10 cellular contexts compared by ENCODE assay signal in genomic region chr7:28573751-28574295, GRCh38.
A peak's percentile ranks its signal among the peaks of the same experiment; 100 is the strongest.
DNase-seq lines count a peak whose midpoint lies in the region; ATAC-seq, FAIRE-seq and TF ChIP-seq lines count a peak whose summit lies in the region.
"Had no signal": no experiment of that assay in that cellular context is flagged by ENCODE, and none has a peak within 500 bp of the region (broad histone marks: within the 10 kb centered on the region; RNA-seq: fewer than 3 reads in every experiment).

No MANE protein-coding gene starts in this region.

- H3K27ac ChIP-seq in WERI-Rb-1: no peak overlapping the region

- no peaks in the 10 kb centered on the region for H3K36me3 Mint-ChIP-seq in mesothelial cell of epicardium

- H3K9me3 Mint-ChIP-seq in mesothelial cell of epicardium: peaks cover 5% of the 10 kb centered on the region

- DNase-seq in GM12891 (ENCODE audit: insufficient read length, low spot score) (no peak), NCI-H128 (lab: John Stamatoyannopoulos, UW; ENCODE audit: unreplicated experiment) (peak; percentile 48), mesothelial cell of epicardium (ENCODE audit: low spot score in 2 of 2, unreplicated experiment in 2 of 2) (peak in 1 of 2 experiments; percentile 44), WERI-Rb-1 (no peak)
- DNase-seq in stimulated activated CD4-positive, alpha-beta T cell treated with anti-CD3 and anti-CD28 coated beads, Interleukin-12 subunit alpha, Interleukin-12 subunit beta, amount 100 ng/mL, for 4 hours: no peak
- DNase-seq: central memory CD4-positive, alpha-beta T cell had no signal

- TF ChIP-seq CTCF in mesothelial cell of epicardium (IDR thresholded peaks at IDR 0.05; ENCODE audit: unreplicated experiment): no peak
- TF ChIP-seq CTCF in WERI-Rb-1 (IDR thresholded peaks at IDR 0.05; ENCODE audit: low read depth, low read length): no peak

- peaks cover 36% of the 10 kb centered on the region for H3K4me1 Mint-ChIP-seq in mesothelial cell of epicardium
- H3K4me1 Mint-ChIP-seq: activated T-helper 17 cell treated with anti-CD3 and anti-CD28 coated beads, Interleukin-2, amount 50 U/mL, for 72 hours had no signal

- FAIRE-seq in GM12891 (lab: Jason Lieb, UNC): no peak

- peak; percentile 40; the same call in 2 of the 3 replicates for ATAC-seq in SK-N-SH treated with all-trans-retinoic acid at 6 μM for 48 hours
- no peak for ATAC-seq in GM21447 (IDR thresholded peaks at IDR 0.05; ENCODE audit: unreplicated experiment)
- ATAC-seq in HG03159 (IDR thresholded peaks at IDR 0.05; ENCODE audit: unreplicated experiment): no peak
- ATAC-seq: activated T-helper 17 cell treated with anti-CD3 and anti-CD28 coated beads, Interleukin-2, amount 50 U/mL, for 72 hours had no signal

- no peak overlapping the region for H3K4me3 ChIP-seq in WERI-Rb-1 (ENCODE audit: low read depth, low read length)

- H3K4me3 Mint-ChIP-seq in mesothelial cell of epicardium: no peak overlapping the region
- H3K4me3 Mint-ChIP-seq: activated T-helper 17 cell treated with anti-CD3 and anti-CD28 coated beads, Interleukin-2, amount 50 U/mL, for 72 hours had no signal

- no peaks in the 10 kb centered on the region for H3K9me3 ChIP-seq in WERI-Rb-1 (ENCODE audit: severe bottlenecking)

- H3K36me3 ChIP-seq in WERI-Rb-1: no peaks in the 10 kb centered on the region

- peaks cover 68% of the 10 kb centered on the region for H3K27me3 ChIP-seq in WERI-Rb-1 (ENCODE audit: insufficient read depth, low read depth, severe bottlenecking)

- H3K27ac Mint-ChIP-seq in mesothelial cell of epicardium: peak overlapping the region; percentile 52
- H3K27ac Mint-ChIP-seq: activated T-helper 17 cell treated with anti-CD3 and anti-CD28 coated beads, Interleukin-2, amount 50 U/mL, for 72 hours had no signal

- TF ChIP-seq POLR2A in GM12891 (IDR thresholded peaks at IDR 0.05; ENCODE audit: low read depth, low read length): peak; percentile 23; the same call in 1 of the 2 replicates

- peaks cover 35% of the 10 kb centered on the region for H3K27me3 Mint-ChIP-seq in mesothelial cell of epicardium (ENCODE audit: low read depth)

TF ChIP-seq in GM12891, 5 proteins besides CTCF, POLR2A, EP300 and RAD21:
- TF ChIP-seq TAF1 (IDR thresholded peaks at IDR 0.05; ENCODE audit: low read depth, low read length): no peak
- TF ChIP-seq POLR2AphosphoS5 (IDR thresholded peaks at IDR 0.05; ENCODE audit: low read depth, low read length): no peak
- TF ChIP-seq SPI1 (IDR thresholded peaks at IDR 0.05; ENCODE audit: low read depth, low read length): no peak

TF ChIP-seq in SK-N-SH treated with all-trans-retinoic acid at 6 μM for 48 hours, 23 proteins besides CTCF, POLR2A, EP300 and RAD21:
- TF ChIP-seq TOX (CRISPR knock-in tag; IDR thresholded peaks at IDR 0.05; ENCODE audit: borderline replicate concordance) (no peak), CSDC2 (CRISPR knock-in tag; IDR thresholded peaks at IDR 0.05) (peak; percentile 13; the same call in 1 of the 2 replicates), POU6F1 (CRISPR knock-in tag; IDR thresholded peaks at IDR 0.05; ENCODE audit: borderline replicate concordance, low read depth) (no peak), ZFP3 (CRISPR knock-in tag; IDR thresholded peaks at IDR 0.05) (peak; percentile 62; the same call in 1 of the 2 replicates), GLIS3 (CRISPR knock-in tag; IDR thresholded peaks at IDR 0.05) (peak; percentile 58; the same call in 1 of the 2 replicates), ZNF8 (CRISPR knock-in tag; IDR thresholded peaks at IDR 0.05) (no peak), BACH2 (CRISPR knock-in tag; IDR thresholded peaks at IDR 0.05; ENCODE audit: borderline replicate concordance) (no peak), CREB5 (CRISPR knock-in tag; IDR thresholded peaks at IDR 0.05; ENCODE audit: low read depth) (0 out of 2 replicates have a peak, but pooled peaks have one; percentile 30), ISL1 (CRISPR knock-in tag; IDR thresholded peaks at IDR 0.05) (peak; percentile 89), SNAI2 (CRISPR knock-in tag; IDR thresholded peaks at IDR 0.05) (peak; percentile 53; the same call in 1 of the 2 replicates), PPARA (CRISPR knock-in tag; IDR thresholded peaks at IDR 0.05; ENCODE audit: borderline replicate concordance) (no peak), TSHZ2 (CRISPR knock-in tag; IDR thresholded peaks at IDR 0.05) (peak; percentile 63; the same call in 1 of the 2 replicates), ARNTL (CRISPR knock-in tag; IDR thresholded peaks at IDR 0.05; ENCODE audit: borderline replicate concordance, low read depth) (no peak), TCF4 (CRISPR knock-in tag; IDR thresholded peaks at IDR 0.05; ENCODE audit: borderline replicate concordance) (peak; percentile 70; the same call in 1 of the 2 replicates)
